ENCODE assay signal across 1 cellular context in the genomic region with DNA sequence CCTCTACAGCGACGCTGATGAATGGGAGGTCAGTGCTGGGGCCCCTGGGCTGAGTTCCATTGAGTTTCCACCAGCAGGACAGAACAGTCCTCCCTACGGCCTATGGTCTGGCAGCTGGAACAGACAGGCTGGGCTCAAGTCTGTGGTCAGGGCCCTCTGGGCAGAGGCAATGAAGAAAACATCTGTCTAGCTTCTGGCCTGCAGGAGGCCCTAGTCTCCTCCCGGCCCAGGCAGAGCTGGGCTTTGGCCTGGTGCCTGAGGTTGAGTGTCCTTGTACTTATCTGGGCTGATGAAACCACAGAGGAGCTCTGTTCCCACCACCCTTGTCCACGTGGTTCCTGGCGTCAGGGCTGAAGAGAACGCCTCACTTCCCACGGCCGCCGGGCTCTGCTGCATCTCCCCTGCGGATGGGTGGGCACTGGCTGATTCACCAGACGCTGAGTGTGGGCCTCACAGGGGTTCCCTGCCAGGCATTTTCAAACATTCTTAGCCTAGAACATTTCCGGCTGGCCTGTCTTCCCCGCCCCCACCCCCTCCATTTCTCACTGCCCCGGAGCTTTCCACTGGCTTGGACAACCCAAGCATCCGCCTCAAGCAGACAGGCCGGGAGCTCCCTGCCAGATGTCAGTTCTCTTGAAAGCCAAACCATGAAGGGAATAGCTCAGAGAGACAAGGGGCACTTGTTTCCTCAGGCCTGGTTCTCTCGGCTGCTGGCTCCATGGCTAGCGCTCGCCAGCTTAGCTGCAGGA.
TF ChIP-seq lines count a peak whose summit lies in the region.

No MANE protein-coding gene starts in this region.

TF ChIP-seq in HepG2, 621 proteins besides CTCF, POLR2A, EP300 and RAD21 (continued from another document and continues in another):
- TF ChIP-seq ZNF563 (CRISPR knock-in tag; IDR thresholded peaks at IDR 0.05) (peak; percentile 64; the same call in 1 of the 2 replicates), ZNF780A (CRISPR knock-in tag; IDR thresholded peaks at IDR 0.05) (peak; percentile 83; the same call in 1 of the 2 replicates), PHF20 (CRISPR knock-in tag; IDR thresholded peaks at IDR 0.05) (no peak; the same call in 1 of the 2 replicates), POLR2G (IDR thresholded peaks at IDR 0.05; ENCODE audit: low read depth, low read length) (peak; percentile 65), FOXA1 (IDR thresholded peaks at IDR 0.05) (no peak), FOXA1 (CRISPR knock-in tag; IDR thresholded peaks at IDR 0.05) (peak; percentile 32; the same call in 1 of the 2 replicates), ZIK1 (CRISPR knock-in tag; IDR thresholded peaks at IDR 0.05; ENCODE audit: borderline replicate concordance, low read depth) (0 out of 2 replicates have a peak, but pooled peaks have one; percentile 49), ZNF44 (CRISPR knock-in tag; IDR thresholded peaks at IDR 0.05) (no peak), KAT8 (CRISPR knock-in tag; IDR thresholded peaks at IDR 0.05) (peak; percentile 62), SIN3B (IDR thresholded peaks at IDR 0.05; ENCODE audit: low read length) (no peak), SCMH1 (CRISPR knock-in tag; IDR thresholded peaks at IDR 0.05; ENCODE audit: borderline replicate concordance) (no peak), HNRNPL (IDR thresholded peaks at IDR 0.05; ENCODE audit: low read depth, low read length) (0 out of 2 replicates have a peak, but pooled peaks have one; percentile 66), SP5 (CRISPR knock-in tag; IDR thresholded peaks at IDR 0.05; ENCODE audit: borderline replicate concordance, low read depth) (peak; percentile 59; the same call in 1 of the 2 replicates), ZSCAN22 (CRISPR knock-in tag; IDR thresholded peaks at IDR 0.05) (0 out of 2 replicates have a peak, but pooled peaks have one; percentile 52), YEATS4 (CRISPR knock-in tag; IDR thresholded peaks at IDR 0.05; ENCODE audit: borderline replicate concordance) (peak; percentile 65), ZNF549 (CRISPR knock-in tag; IDR thresholded peaks at IDR 0.05) (no peak), FOXA3 (CRISPR knock-in tag; IDR thresholded peaks at IDR 0.05) (peak; percentile 76), KLF16 (CRISPR knock-in tag; IDR thresholded peaks at IDR 0.05) (no peak), ZSCAN29 (CRISPR knock-in tag; conservative IDR thresholded peaks at IDR 0.05) (no peak), NR2F6 (IDR thresholded peaks at IDR 0.05) (no peak; the same call in 1 of the 2 replicates), NR2F6 (CRISPR knock-in tag; IDR thresholded peaks at IDR 0.05) (peak; percentile 83), AGO2 (optimal IDR thresholded peaks at IDR 0.05; ENCODE audit: low read depth, low read length) (peak; percentile 39), PHF21A (CRISPR knock-in tag; IDR thresholded peaks at IDR 0.05) (peak; percentile 60; the same call in 1 of the 2 replicates), ZNF12 (CRISPR knock-in tag; IDR thresholded peaks at IDR 0.05) (0 out of 2 replicates have a peak, but pooled peaks have one; percentile 24), GABPB1 (CRISPR knock-in tag; IDR thresholded peaks at IDR 0.05) (peak; percentile 83), ZFY (CRISPR knock-in tag; IDR thresholded peaks at IDR 0.05) (peak; percentile 79), GTF2F1 (IDR thresholded peaks at IDR 0.05; ENCODE audit: low read length) (no peak), TGIF2 (CRISPR knock-in tag; IDR thresholded peaks at IDR 0.05) (peak; percentile 68; the same call in 1 of the 2 replicates), PRPF4 (IDR thresholded peaks at IDR 0.05; ENCODE audit: low read depth, low read length, poor library complexity, severe bottlenecking) (no peak), ZNF484 (CRISPR knock-in tag; IDR thresholded peaks at IDR 0.05; ENCODE audit: borderline replicate concordance, low read depth) (no peak), ZNF883 (CRISPR knock-in tag; IDR thresholded peaks at IDR 0.05; ENCODE audit: not compliant biosample characterization) (no peak)
- TF ChIP-seq, protein P1, sequence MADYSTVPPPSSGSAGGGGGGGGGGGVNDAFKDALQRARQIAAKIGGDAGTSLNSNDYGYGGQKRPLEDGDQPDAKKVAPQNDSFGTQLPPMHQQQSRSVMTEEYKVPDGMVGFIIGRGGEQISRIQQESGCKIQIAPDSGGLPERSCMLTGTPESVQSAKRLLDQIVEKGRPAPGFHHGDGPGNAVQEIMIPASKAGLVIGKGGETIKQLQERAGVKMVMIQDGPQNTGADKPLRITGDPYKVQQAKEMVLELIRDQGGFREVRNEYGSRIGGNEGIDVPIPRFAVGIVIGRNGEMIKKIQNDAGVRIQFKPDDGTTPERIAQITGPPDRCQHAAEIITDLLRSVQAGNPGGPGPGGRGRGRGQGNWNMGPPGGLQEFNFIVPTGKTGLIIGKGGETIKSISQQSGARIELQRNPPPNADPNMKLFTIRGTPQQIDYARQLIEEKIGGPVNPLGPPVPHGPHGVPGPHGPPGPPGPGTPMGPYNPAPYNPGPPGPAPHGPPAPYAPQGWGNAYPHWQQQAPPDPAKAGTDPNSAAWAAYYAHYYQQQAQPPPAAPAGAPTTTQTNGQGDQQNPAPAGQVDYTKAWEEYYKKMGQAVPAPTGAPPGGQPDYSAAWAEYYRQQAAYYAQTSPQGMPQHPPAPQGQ (CRISPR knock-in tag; IDR thresholded peaks at IDR 0.05; ENCODE audit: borderline replicate concordance) = no peak
- TF ChIP-seq, protein P2, sequence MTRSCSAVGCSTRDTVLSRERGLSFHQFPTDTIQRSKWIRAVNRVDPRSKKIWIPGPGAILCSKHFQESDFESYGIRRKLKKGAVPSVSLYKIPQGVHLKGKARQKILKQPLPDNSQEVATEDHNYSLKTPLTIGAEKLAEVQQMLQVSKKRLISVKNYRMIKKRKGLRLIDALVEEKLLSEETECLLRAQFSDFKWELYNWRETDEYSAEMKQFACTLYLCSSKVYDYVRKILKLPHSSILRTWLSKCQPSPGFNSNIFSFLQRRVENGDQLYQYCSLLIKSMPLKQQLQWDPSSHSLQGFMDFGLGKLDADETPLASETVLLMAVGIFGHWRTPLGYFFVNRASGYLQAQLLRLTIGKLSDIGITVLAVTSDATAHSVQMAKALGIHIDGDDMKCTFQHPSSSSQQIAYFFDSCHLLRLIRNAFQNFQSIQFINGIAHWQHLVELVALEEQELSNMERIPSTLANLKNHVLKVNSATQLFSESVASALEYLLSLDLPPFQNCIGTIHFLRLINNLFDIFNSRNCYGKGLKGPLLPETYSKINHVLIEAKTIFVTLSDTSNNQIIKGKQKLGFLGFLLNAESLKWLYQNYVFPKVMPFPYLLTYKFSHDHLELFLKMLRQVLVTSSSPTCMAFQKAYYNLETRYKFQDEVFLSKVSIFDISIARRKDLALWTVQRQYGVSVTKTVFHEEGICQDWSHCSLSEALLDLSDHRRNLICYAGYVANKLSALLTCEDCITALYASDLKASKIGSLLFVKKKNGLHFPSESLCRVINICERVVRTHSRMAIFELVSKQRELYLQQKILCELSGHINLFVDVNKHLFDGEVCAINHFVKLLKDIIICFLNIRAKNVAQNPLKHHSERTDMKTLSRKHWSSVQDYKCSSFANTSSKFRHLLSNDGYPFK (CRISPR knock-in tag; IDR thresholded peaks at IDR 0.05; ENCODE audit: borderline replicate concordance) = peak; percentile 71; the same call in 1 of the 2 replicates
- TF ChIP-seq, protein P3, sequence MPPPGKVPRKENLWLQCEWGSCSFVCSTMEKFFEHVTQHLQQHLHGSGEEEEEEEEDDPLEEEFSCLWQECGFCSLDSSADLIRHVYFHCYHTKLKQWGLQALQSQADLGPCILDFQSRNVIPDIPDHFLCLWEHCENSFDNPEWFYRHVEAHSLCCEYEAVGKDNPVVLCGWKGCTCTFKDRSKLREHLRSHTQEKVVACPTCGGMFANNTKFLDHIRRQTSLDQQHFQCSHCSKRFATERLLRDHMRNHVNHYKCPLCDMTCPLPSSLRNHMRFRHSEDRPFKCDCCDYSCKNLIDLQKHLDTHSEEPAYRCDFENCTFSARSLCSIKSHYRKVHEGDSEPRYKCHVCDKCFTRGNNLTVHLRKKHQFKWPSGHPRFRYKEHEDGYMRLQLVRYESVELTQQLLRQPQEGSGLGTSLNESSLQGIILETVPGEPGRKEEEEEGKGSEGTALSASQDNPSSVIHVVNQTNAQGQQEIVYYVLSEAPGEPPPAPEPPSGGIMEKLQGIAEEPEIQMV (CRISPR knock-in tag; IDR thresholded peaks at IDR 0.05; ENCODE audit: low read depth) = no peak; the same call in 1 of the 2 replicates
- TF ChIP-seq, protein P4, sequence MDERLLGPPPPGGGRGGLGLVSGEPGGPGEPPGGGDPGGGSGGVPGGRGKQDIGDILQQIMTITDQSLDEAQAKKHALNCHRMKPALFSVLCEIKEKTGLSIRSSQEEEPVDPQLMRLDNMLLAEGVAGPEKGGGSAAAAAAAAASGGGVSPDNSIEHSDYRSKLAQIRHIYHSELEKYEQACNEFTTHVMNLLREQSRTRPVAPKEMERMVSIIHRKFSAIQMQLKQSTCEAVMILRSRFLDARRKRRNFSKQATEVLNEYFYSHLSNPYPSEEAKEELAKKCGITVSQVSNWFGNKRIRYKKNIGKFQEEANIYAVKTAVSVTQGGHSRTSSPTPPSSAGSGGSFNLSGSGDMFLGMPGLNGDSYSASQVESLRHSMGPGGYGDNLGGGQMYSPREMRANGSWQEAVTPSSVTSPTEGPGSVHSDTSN (CRISPR knock-in tag; IDR thresholded peaks at IDR 0.05) = no peak
- TF ChIP-seq, protein P5, sequence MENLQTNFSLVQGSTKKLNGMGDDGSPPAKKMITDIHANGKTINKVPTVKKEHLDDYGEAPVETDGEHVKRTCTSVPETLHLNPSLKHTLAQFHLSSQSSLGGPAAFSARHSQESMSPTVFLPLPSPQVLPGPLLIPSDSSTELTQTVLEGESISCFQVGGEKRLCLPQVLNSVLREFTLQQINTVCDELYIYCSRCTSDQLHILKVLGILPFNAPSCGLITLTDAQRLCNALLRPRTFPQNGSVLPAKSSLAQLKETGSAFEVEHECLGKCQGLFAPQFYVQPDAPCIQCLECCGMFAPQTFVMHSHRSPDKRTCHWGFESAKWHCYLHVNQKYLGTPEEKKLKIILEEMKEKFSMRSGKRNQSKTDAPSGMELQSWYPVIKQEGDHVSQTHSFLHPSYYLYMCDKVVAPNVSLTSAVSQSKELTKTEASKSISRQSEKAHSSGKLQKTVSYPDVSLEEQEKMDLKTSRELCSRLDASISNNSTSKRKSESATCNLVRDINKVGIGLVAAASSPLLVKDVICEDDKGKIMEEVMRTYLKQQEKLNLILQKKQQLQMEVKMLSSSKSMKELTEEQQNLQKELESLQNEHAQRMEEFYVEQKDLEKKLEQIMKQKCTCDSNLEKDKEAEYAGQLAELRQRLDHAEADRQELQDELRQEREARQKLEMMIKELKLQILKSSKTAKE (CRISPR knock-in tag; IDR thresholded peaks at IDR 0.05; ENCODE audit: borderline replicate concordance) = peak; percentile 60
- TF ChIP-seq, protein P6, sequence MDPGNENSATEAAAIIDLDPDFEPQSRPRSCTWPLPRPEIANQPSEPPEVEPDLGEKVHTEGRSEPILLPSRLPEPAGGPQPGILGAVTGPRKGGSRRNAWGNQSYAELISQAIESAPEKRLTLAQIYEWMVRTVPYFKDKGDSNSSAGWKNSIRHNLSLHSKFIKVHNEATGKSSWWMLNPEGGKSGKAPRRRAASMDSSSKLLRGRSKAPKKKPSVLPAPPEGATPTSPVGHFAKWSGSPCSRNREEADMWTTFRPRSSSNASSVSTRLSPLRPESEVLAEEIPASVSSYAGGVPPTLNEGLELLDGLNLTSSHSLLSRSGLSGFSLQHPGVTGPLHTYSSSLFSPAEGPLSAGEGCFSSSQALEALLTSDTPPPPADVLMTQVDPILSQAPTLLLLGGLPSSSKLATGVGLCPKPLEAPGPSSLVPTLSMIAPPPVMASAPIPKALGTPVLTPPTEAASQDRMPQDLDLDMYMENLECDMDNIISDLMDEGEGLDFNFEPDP (CRISPR knock-in tag; conservative IDR thresholded peaks at IDR 0.05) = no peak
- TF ChIP-seq, protein P7, sequence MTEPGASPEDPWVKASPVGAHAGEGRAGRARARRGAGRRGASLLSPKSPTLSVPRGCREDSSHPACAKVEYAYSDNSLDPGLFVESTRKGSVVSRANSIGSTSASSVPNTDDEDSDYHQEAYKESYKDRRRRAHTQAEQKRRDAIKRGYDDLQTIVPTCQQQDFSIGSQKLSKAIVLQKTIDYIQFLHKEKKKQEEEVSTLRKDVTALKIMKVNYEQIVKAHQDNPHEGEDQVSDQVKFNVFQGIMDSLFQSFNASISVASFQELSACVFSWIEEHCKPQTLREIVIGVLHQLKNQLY (CRISPR knock-in tag; IDR thresholded peaks at IDR 0.05) = peak; percentile 89
- TF ChIP-seq, protein P8, sequence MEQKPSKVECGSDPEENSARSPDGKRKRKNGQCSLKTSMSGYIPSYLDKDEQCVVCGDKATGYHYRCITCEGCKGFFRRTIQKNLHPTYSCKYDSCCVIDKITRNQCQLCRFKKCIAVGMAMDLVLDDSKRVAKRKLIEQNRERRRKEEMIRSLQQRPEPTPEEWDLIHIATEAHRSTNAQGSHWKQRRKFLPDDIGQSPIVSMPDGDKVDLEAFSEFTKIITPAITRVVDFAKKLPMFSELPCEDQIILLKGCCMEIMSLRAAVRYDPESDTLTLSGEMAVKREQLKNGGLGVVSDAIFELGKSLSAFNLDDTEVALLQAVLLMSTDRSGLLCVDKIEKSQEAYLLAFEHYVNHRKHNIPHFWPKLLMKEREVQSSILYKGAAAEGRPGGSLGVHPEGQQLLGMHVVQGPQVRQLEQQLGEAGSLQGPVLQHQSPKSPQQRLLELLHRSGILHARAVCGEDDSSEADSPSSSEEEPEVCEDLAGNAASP (CRISPR knock-in tag; IDR thresholded peaks at IDR 0.05; ENCODE audit: borderline replicate concordance) = peak; percentile 81
- TF ChIP-seq, protein P9, sequence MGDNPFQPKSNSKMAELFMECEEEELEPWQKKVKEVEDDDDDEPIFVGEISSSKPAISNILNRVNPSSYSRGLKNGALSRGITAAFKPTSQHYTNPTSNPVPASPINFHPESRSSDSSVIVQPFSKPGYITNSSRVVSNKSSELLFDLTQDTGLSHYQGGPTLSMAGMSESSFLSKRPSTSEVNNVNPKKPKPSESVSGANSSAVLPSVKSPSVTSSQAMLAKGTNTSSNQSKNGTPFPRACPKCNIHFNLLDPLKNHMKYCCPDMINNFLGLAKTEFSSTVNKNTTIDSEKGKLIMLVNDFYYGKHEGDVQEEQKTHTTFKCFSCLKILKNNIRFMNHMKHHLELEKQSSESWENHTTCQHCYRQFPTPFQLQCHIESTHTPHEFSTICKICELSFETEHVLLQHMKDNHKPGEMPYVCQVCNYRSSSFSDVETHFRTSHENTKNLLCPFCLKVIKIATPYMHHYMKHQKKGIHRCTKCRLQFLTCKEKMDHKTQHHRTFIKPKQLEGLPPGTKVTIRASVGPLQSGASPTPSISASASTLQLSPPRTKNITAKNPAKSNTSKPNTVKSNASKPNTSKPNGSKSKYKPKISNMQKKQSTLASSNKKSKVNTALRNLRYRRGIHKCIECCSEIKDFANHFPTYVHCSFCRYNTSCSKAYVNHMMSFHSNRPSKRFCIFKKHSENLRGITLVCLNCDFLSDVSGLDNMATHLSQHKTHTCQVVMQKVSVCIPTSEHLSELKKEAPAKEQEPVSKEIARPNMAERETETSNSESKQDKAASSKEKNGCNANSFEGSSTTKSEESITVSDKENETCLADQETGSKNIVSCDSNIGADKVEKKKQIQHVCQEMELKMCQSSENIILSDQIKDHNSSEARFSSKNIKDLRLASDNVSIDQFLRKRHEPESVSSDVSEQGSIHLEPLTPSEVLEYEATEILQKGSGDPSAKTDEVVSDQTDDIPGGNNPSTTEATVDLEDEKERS (CRISPR knock-in tag; IDR thresholded peaks at IDR 0.05) = peak; percentile 71; the same call in 1 of the 2 replicates
- TF ChIP-seq, protein P10, sequence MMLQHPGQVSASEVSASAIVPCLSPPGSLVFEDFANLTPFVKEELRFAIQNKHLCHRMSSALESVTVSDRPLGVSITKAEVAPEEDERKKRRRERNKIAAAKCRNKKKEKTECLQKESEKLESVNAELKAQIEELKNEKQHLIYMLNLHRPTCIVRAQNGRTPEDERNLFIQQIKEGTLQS (CRISPR knock-in tag; IDR thresholded peaks at IDR 0.05) = peak; percentile 84
- TF ChIP-seq, protein P11, sequence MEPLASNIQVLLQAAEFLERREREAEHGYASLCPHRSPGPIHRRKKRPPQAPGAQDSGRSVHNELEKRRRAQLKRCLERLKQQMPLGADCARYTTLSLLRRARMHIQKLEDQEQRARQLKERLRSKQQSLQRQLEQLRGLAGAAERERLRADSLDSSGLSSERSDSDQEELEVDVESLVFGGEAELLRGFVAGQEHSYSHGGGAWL (CRISPR knock-in tag; IDR thresholded peaks at IDR 0.05) = peak; percentile 34; the same call in 1 of the 2 replicates
